In genomic region chr14:93233078-93233477, GRCh38 we compare ENCODE assay signal across 2 cellular contexts.
A peak's percentile ranks its signal among the peaks of the same experiment; 100 is the strongest.
TF ChIP-seq lines count a peak whose summit lies in the region.

No MANE protein-coding gene starts in this region.

TF ChIP-seq in HEK293, 187 proteins besides CTCF, POLR2A, EP300 and RAD21:
- TF ChIP-seq ZNF280D (tag by site-specific recombination; IDR thresholded peaks at IDR 0.05): peak; percentile 55; the same call in 1 of the 2 replicates
- peak; percentile 95 for TF ChIP-seq ZNF146 (tag by site-specific recombination; IDR thresholded peaks at IDR 0.05)
TF ChIP-seq in HEK293: peak in this region for 2; not testable (repeated sequence) for 185.

TF ChIP-seq in K562, 482 proteins besides CTCF, POLR2A, EP300 and RAD21:
- TF ChIP-seq ZNF146 (CRISPR knock-in tag; IDR thresholded peaks at IDR 0.05; ENCODE audit: unreplicated experiment): peak; percentile 44
